19 cellular contexts compared by ENCODE assay signal in genomic region chr11:4511846-4512245, GRCh38. TPM values are rescaled to one million over a fixed set of nuclear protein-coding genes. Genes with fewer than 3 reads are reported as not detected.
A peak's percentile ranks its signal among the peaks of the same experiment; 100 is the strongest.
DNase-seq lines count a peak whose midpoint lies in the region; ATAC-seq and TF ChIP-seq lines count a peak whose summit lies in the region.
"Had no signal": no experiment of that assay in that cellular context is flagged by ENCODE, and none has a peak within 500 bp of the region (broad histone marks: within the 10 kb centered on the region; RNA-seq: fewer than 3 reads in every experiment).

No MANE protein-coding gene starts in this region.

- ATAC-seq in left lung (peak; percentile 19), HG02884 (IDR thresholded peaks at IDR 0.05; ENCODE audit: unreplicated experiment) (no peak)
- ATAC-seq: A549 had no signal

- DNase-seq in AG10803 (ENCODE audit: low read depth) (peak; percentile 3), adipocyte (ENCODE audit: low read depth) (peak; percentile 25), left lung (no peak), superior temporal gyrus (ENCODE audit: extremely low spot score) (peak; percentile 59), NCI-H2029 (lab: John Stamatoyannopoulos, UW) (no peak), WERI-Rb-1 (no peak)
- DNase-seq: AML-193; DMS79 treated with DMSO at 0.1 percent for 48 hours; H7; Kasumi-1; MG63; NCI-H1105; NCI-H1694; NCI-H748 treated with DMSO at 0.1 percent for 48 hours; NK-92 treated with Interleukin-12 subunit alpha and Interleukin-12 subunit beta, amount 100 ng/mL, for 24 hours; Right ventricle myocardium superior had no signal

- H3K36me3 ChIP-seq in adipocyte (ENCODE audit: control insufficient read depth, insufficient read depth, low read length, severe bottlenecking), result no peaks in the 10 kb centered on the region
- no peaks in the 10 kb centered on the region for H3K36me3 ChIP-seq in left lung
- H3K36me3 ChIP-seq in WERI-Rb-1, result no peaks in the 10 kb centered on the region
- H3K36me3 ChIP-seq: MG63 had no signal

- TF ChIP-seq CTCF in AG10803 (conservative IDR thresholded peaks at IDR 0.05; ENCODE audit: low read length) (no peak), left lung (IDR thresholded peaks at IDR 0.05) (no peak), WERI-Rb-1 (IDR thresholded peaks at IDR 0.05; ENCODE audit: low read depth, low read length) (no peak)

- H3K4me1 ChIP-seq in adipocyte (ENCODE audit: control insufficient read depth, insufficient read depth, low read length) (no peaks in the 10 kb centered on the region), left lung (no peaks in the 10 kb centered on the region)
- H3K4me1 ChIP-seq: A549 had no signal

- H3K9me3 ChIP-seq in adipocyte (ENCODE audit: control insufficient read depth, low read length) (no peaks in the 10 kb centered on the region), left lung (no peaks in the 10 kb centered on the region), WERI-Rb-1 (ENCODE audit: severe bottlenecking) (no peaks in the 10 kb centered on the region)
- H3K9me3 ChIP-seq: A549, MG63 had no signal

- intact Hi-C loops in left lung (cut with DNase I), result no loop called here

- no peak overlapping the region for H3K9ac ChIP-seq in adipocyte (ENCODE audit: low read length)

- H3K27me3 ChIP-seq in adipocyte (replicated peaks; ENCODE audit: control insufficient read depth, insufficient read depth, low read length) (peaks cover 3% of the 10 kb centered on the region), left lung (no peaks in the 10 kb centered on the region), WERI-Rb-1 (ENCODE audit: insufficient read depth, low read depth, severe bottlenecking) (peaks cover 52% of the 10 kb centered on the region)
- H3K27me3 ChIP-seq: MG63 had no signal

- H3K27ac ChIP-seq in left lung, result peak overlapping the region in 1 of 2 donors; percentile 29
- H3K27ac ChIP-seq in WERI-Rb-1, result no peak overlapping the region
- H3K27ac ChIP-seq: A549 had no signal

- H3K4me3 ChIP-seq in AG10803 (ENCODE audit: low read length) (no peak overlapping the region), adipocyte (ENCODE audit: low read length) (no peak overlapping the region), left lung (no peak overlapping the region), WERI-Rb-1 (ENCODE audit: low read depth, low read length) (no peak overlapping the region)
- H3K4me3 ChIP-seq: A549, MG63 had no signal

RNA-seq across cellular contexts. Expression of gene OR52K1, which starts 29.4 kb away (rescaled TPM):
- total RNA-seq in left lung, result under 1 TPM; 0.09 to 0.86 TPM
- total RNA-seq: H7, NCI-H460, Right ventricle myocardium superior had no signal

RNA-seq across cellular contexts. Expression of gene OR52M1, which starts 33.1 kb away (rescaled TPM):
- not detected for total RNA-seq in left lung
- total RNA-seq: H7, NCI-H460, Right ventricle myocardium superior had no signal

Comparison
In these comparisons a context has a peak if more than half of its experiments do, and no peak if none do; other contexts are left out.
1. DNase-seq: peak in AG10803 (single experiment), adipocyte (single experiment) and superior temporal gyrus (single experiment); none in left lung (0 of 2), NCI-H2029 (single experiment) and WERI-Rb-1 (single experiment).